ENCODE assay signal across 11 cellular contexts in genomic region chr6:142952614-142953013, GRCh38. TPM values are rescaled to one million over a fixed set of nuclear protein-coding genes. Genes with fewer than 3 reads are reported as not detected.
DNase-seq lines count a peak whose midpoint lies in the region; ATAC-seq lines count a peak whose summit lies in the region.
"Had no signal": no experiment of that assay in that cellular context is flagged by ENCODE, and none has a peak within 500 bp of the region (broad histone marks: within the 10 kb centered on the region; RNA-seq: fewer than 3 reads in every experiment).

No MANE protein-coding gene starts in this region.

- H3K9me3 Mint-ChIP-seq in stimulated activated naive CD8-positive, alpha-beta T cell treated with anti-CD3 and anti-CD28 coated beads, Interleukin-15, amount 100 ng/mL, for 72 hours, result no peaks in the 10 kb centered on the region
- H3K9me3 Mint-ChIP-seq: brain had no signal

- peaks cover 29% of the 10 kb centered on the region for H3K4me1 Mint-ChIP-seq in stimulated activated naive CD8-positive, alpha-beta T cell treated with anti-CD3 and anti-CD28 coated beads, Interleukin-15, amount 100 ng/mL, for 72 hours

- H3K27me3 Mint-ChIP-seq in stimulated activated naive CD8-positive, alpha-beta T cell treated with anti-CD3 and anti-CD28 coated beads, Interleukin-15, amount 100 ng/mL, for 72 hours, result no peaks in the 10 kb centered on the region

- H3K27ac Mint-ChIP-seq in stimulated activated naive CD8-positive, alpha-beta T cell treated with anti-CD3 and anti-CD28 coated beads, Interleukin-15, amount 100 ng/mL, for 72 hours, result peak overlapping the region in 1 of 2 donors; percentile 23
- H3K27ac Mint-ChIP-seq: brain had no signal

- DNase-seq in stimulated activated naive CD8-positive, alpha-beta T cell treated with anti-CD3 and anti-CD28 coated beads, Interleukin-15, Interleukin-2, amounts not matched to agents 100 U/mL and 50 U/mL, for 24 hours, result peak; percentile 17
- DNase-seq in stimulated activated naive CD8-positive, alpha-beta T cell treated with anti-CD3 and anti-CD28 coated beads, Interleukin-15, amount 100 ng/mL, for 72 hours, result no peak
- DNase-seq in activated CD4-positive, alpha-beta T cell treated with anti-CD3 and anti-CD28 coated beads, Interleukin-2, amount 50 U/mL, for 4 hours, result no peak
- DNase-seq in mesenteric fat pad (ENCODE audit: low spot score), result no peak
- DNase-seq in activated CD4-positive, alpha-beta T cell treated with anti-CD3 and anti-CD28 coated beads for 48 hours, result no peak
- DNase-seq: activated CD4-positive, alpha-beta T cell treated with anti-CD3 and anti-CD28 coated beads, Interleukin-2, amount 50 U/mL, for 48 hours; mammary epithelial cell had no signal

- peak; percentile 42 for ATAC-seq in stimulated activated naive CD8-positive, alpha-beta T cell treated with anti-CD3 and anti-CD28 coated beads, Interleukin-15, Interleukin-2, amounts not matched to agents 100 U/mL and 50 U/mL, for 24 hours
- no peak for ATAC-seq in stimulated activated naive CD8-positive, alpha-beta T cell treated with anti-CD3 and anti-CD28 coated beads, Interleukin-15, amount 100 ng/mL, for 72 hours
- ATAC-seq in HG02588 (IDR thresholded peaks at IDR 0.05; ENCODE audit: unreplicated experiment), result peak; percentile 75
- peak; percentile 63 for ATAC-seq in HG03469 (IDR thresholded peaks at IDR 0.05; ENCODE audit: unreplicated experiment)
- ATAC-seq in activated CD4-positive, CD25-positive, alpha-beta regulatory T cell treated with anti-CD3 and anti-CD28 coated beads, Interleukin-2, amount 50 U/mL, for 24 hours, result no peak

- H3K4me3 Mint-ChIP-seq in stimulated activated naive CD8-positive, alpha-beta T cell treated with anti-CD3 and anti-CD28 coated beads, Interleukin-15, amount 100 ng/mL, for 72 hours, result peak overlapping the region in 1 of 2 donors; percentile 8

RNA-seq across cellular contexts. Expression of gene HIVEP2, which starts 7.6 kb away (rescaled TPM):
- total RNA-seq in mesenteric fat pad, result 13.2 TPM

Comparison
In these comparisons a context has a peak if more than half of its experiments do, and no peak if none do; other contexts are left out.
1. ATAC-seq: peak in stimulated activated naive CD8-positive, alpha-beta T cell treated with anti-CD3 and anti-CD28 coated beads, Interleukin-15, Interleukin-2, amounts not matched to agents 100 U/mL and 50 U/mL, for 24 hours (single experiment), HG02588 (single experiment) and HG03469 (single experiment); none in stimulated activated naive CD8-positive, alpha-beta T cell treated with anti-CD3 and anti-CD28 coated beads, Interleukin-15, amount 100 ng/mL, for 72 hours (single experiment) and activated CD4-positive, CD25-positive, alpha-beta regulatory T cell treated with anti-CD3 and anti-CD28 coated beads, Interleukin-2, amount 50 U/mL, for 24 hours (0 of 2).